In genomic region chr3:48715179-48715800, GRCh38 we compare ENCODE assay signal across 9 cellular contexts. TPM values are rescaled to one million over a fixed set of nuclear protein-coding genes. Genes with fewer than 3 reads are reported as not detected.
DNase-seq lines count a peak whose midpoint lies in the region; ATAC-seq, FAIRE-seq and TF ChIP-seq lines count a peak whose summit lies in the region.
"Had no signal": no experiment of that assay in that cellular context is flagged by ENCODE, and none has a peak within 500 bp of the region (broad histone marks: within the 10 kb centered on the region; RNA-seq: fewer than 3 reads in every experiment).

No MANE protein-coding gene starts in this region.

- CTCF ChIA-PET in K562 (lab: Yijun Ruan, JAX; ENCODE audit: low intra/inter-chr PET ratio), result interaction anchor here (0.6 kb wide), 1 partner anchor 280 kb away, joined by 3 read pairs; no protein-coding TSS in a partner anchor

- peaks cover 15% of the 10 kb centered on the region for H3K4me1 ChIP-seq in HUES48 (ENCODE audit: control insufficient read depth, insufficient read depth, low read length)
- H3K4me1 ChIP-seq in K562 (replicated peaks in 1 of 2; ENCODE audit: control insufficient read depth in 2 of 2, insufficient read depth in 2 of 2, low read length in 2 of 2), result peaks cover 3 to 9% of the 10 kb centered on the region in 2 experiments; a peak in 4 of 5 replicates

- no peak for TF ChIP-seq CTCF in K562 (IDR thresholded peaks at IDR 0.05 in 2 of 3, conservative IDR thresholded peaks at IDR 0.05 in 1 of 3; ENCODE audit: insufficient read depth in 2 of 3, low read depth in 1 of 3, low read length in 3 of 3)

- no TSS peak for BruUV-seq in K562 (replicated peaks; lab: Mats Ljungman, UMichigan)

- H4K20me1 ChIP-seq in K562 (replicated peaks; ENCODE audit: control insufficient read depth, insufficient read depth, low read length), result no peaks in the 10 kb centered on the region

- H3K36me3 ChIP-seq in HUES48 (ENCODE audit: control insufficient read depth, insufficient read depth, low read length) (peaks cover 49% of the 10 kb centered on the region), K562 (ENCODE audit: control insufficient read depth, insufficient read depth, low read length) (peaks cover 42% of the 10 kb centered on the region)

- H3K9ac ChIP-seq in HUES48 (ENCODE audit: low read depth, low read length) (no peak overlapping the region), K562 (ENCODE audit: insufficient read depth in 1 of 2, low read depth in 2 of 2, low read length in 2 of 2) (peak overlapping the region; percentile 43 to 98; a peak in 1 of 4 replicates)

- DNase-seq in AG08395 (ENCODE audit: low spot score) (peak; percentile 57), K562 (ENCODE audit: extremely low read depth in 1 of 4, low spot score in 3 of 4) (no peak), medulla oblongata (ENCODE audit: extremely low spot score) (peak; percentile 29), AML-193 (lab: John Stamatoyannopoulos, UW) (no peak), ecto neural progenitor cell (ENCODE audit: low spot score) (no peak)
- DNase-seq: left cardiac atrium had no signal

- peaks cover 64% of the 10 kb centered on the region for H3K79me2 ChIP-seq in K562 (ENCODE audit: control insufficient read depth, insufficient read depth, low read length)

- no peak for FAIRE-seq in K562 (lab: Jason Lieb, UNC)

- ATAC-seq in K562 (no peak), HG03378 (IDR thresholded peaks at IDR 0.05; ENCODE audit: unreplicated experiment) (no peak), GM19463 (IDR thresholded peaks at IDR 0.05; ENCODE audit: unreplicated experiment) (no peak)

- no peak overlapping the region for H2AFZ ChIP-seq in K562 (ENCODE audit: low read depth, low read length)

- in situ Hi-C loops in K562 (cut with MboI), result no loop called here

- no peak for TF ChIP-seq RAD21 in K562 (CRISPR knock-in tag; conservative IDR thresholded peaks at IDR 0.05 in 1 of 2, IDR thresholded peaks at IDR 0.05 in 1 of 2)

- H3K27me3 ChIP-seq in HUES48 (ENCODE audit: control insufficient read depth, insufficient read depth, low read length) (no peaks in the 10 kb centered on the region), K562 (ENCODE audit: control insufficient read depth in 2 of 2, insufficient read depth in 2 of 2, low read length in 2 of 2) (no peaks in the 10 kb centered on the region)

- POLR2A ChIA-PET in K562 (lab: Yijun Ruan, JAX), result interaction anchor here (1.0 to 2.3 kb wide), 2 partner anchors 8 to 12 kb away, joined by 3 to 13 read pairs; no protein-coding TSS in a partner anchor

- no peak overlapping the region for H3K27ac ChIP-seq in HUES48 (ENCODE audit: low read depth, low read length)
- H3K27ac ChIP-seq in K562 (ENCODE audit: extremely low read depth, low read depth, low read length), result no peak overlapping the region

- no peak for TF ChIP-seq POLR2A in K562 (conservative IDR thresholded peaks at IDR 0.05)

- no peaks in the 10 kb centered on the region for H3K9me1 ChIP-seq in K562 (ENCODE audit: control insufficient read depth, insufficient read depth, low read length)

- no peaks in the 10 kb centered on the region for H3K9me3 ChIP-seq in HUES48 (ENCODE audit: control insufficient read depth, insufficient read depth, low read length)
- H3K9me3 ChIP-seq in K562 (replicated peaks; ENCODE audit: control insufficient read depth, insufficient read depth, low read depth, low read length), result no peaks in the 10 kb centered on the region

- no peak overlapping the region for H3K4me2 ChIP-seq in K562 (ENCODE audit: insufficient read depth, low read length)

- H3K4me3 ChIP-seq in HUES48 (ENCODE audit: low read depth, low read length) (peak overlapping the region; percentile 97), K562 (no peak overlapping the region; the same call in 1 of the 2 replicates)

- intact Hi-C loops in K562 (cut with micrococcal nuclease), result no loop called here

- TF ChIP-seq EP300 in K562 (IDR thresholded peaks at IDR 0.05; ENCODE audit: low read length), result no peak

TF ChIP-seq in K562, 482 proteins besides CTCF, POLR2A, EP300 and RAD21:
- TF ChIP-seq ZNF263 (CRISPR knock-in tag; IDR thresholded peaks at IDR 0.05; ENCODE audit: borderline replicate concordance) (no peak), MIER1 (IDR thresholded peaks at IDR 0.05; ENCODE audit: low read depth) (no peak), PRMT5 (CRISPR knock-in tag; IDR thresholded peaks at IDR 0.05) (no peak), SIX5 (IDR thresholded peaks at IDR 0.05; ENCODE audit: borderline replicate concordance in 1 of 2, insufficient read depth in 1 of 2, low read depth in 1 of 2, low read length in 2 of 2) (no peak), ZNF76 (CRISPR knock-in tag; IDR thresholded peaks at IDR 0.05; ENCODE audit: borderline replicate concordance) (no peak)
- TF ChIP-seq, protein P1, sequence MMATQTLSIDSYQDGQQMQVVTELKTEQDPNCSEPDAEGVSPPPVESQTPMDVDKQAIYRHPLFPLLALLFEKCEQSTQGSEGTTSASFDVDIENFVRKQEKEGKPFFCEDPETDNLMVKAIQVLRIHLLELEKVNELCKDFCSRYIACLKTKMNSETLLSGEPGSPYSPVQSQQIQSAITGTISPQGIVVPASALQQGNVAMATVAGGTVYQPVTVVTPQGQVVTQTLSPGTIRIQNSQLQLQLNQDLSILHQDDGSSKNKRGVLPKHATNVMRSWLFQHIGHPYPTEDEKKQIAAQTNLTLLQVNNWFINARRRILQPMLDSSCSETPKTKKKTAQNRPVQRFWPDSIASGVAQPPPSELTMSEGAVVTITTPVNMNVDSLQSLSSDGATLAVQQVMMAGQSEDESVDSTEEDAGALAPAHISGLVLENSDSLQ (IDR thresholded peaks at IDR 0.05), result no peak

RNA-seq across cellular contexts. Expression of gene IP6K2, which starts 1.7 kb away (rescaled TPM):
- 178 and 218 TPM in 2 replicates for total RNA-seq in K562 (2011; cell fraction: chromatin; rRNA removed; ENCODE audit: low replicate concordance)
- total RNA-seq in K562 (2011; cell fraction: nucleolus; rRNA removed), result 134 and 138 TPM in 2 replicates
- total RNA-seq in K562 (2011; cell fraction: nucleoplasm; rRNA removed), result 174 and 186 TPM in 2 replicates
- total RNA-seq in K562 (2014; rRNA removed), result 46.1 and 50.4 TPM in 2 replicates
- 37.6 and 38.9 TPM in 2 replicates for total RNA-seq in K562 (2014; rRNA removed; fragmentation: Illumina TruSeq; extraction: Trizol)
- 46.9 and 48.8 TPM in 2 replicates for total RNA-seq in K562 (2015; rRNA removed; fragmentation: Illumina TruSeq; extraction: Trizol)
- 41.3 and 48.0 TPM in 2 replicates for total RNA-seq in K562 (2021)
- 60.2 and 102 TPM in 2 replicates for polyA plus RNA-seq in K562 (2011; rRNA removed)
- 75.7 and 102 TPM in 2 replicates for polyA plus RNA-seq in K562 (2011; cell fraction: cytosol; rRNA removed)
- polyA plus RNA-seq in K562 (2011; cell fraction: nucleus; rRNA removed), result 547 and 559 TPM in 2 replicates
- 50.4 and 55.4 TPM in 2 replicates for polyA plus RNA-seq in K562 (2012)
- polyA plus RNA-seq in K562 (2014; fragmentation: Illumina TruSeq; extraction: Trizol), result 57.1 and 79.3 TPM in 2 replicates
- 10 to 100 TPM; 19.6 to 26.3 TPM for polyA plus RNA-seq in K562 (2014; fragmentation: Nextera tagmentation; extraction: Ambion mirVana)
- polyA plus RNA-seq in K562 (2014; rRNA removed), result 69.6 and 78.1 TPM in 2 replicates
- 43.8 and 51.2 TPM in 2 replicates for polyA minus RNA-seq in K562 (2011; rRNA and poly(A)+ RNA removed)
- polyA minus RNA-seq in K562 (2011; cell fraction: cytosol; rRNA and poly(A)+ RNA removed), result 19.8 and 28.5 TPM in 2 replicates
- 33.5 and 60.8 TPM in 2 replicates for polyA minus RNA-seq in K562 (2011; cell fraction: nucleus; rRNA and poly(A)+ RNA removed)

RNA-seq across cellular contexts. Expression of gene NCKIPSD, which starts 29.6 kb away (rescaled TPM):
- 29.1 and 109 TPM in 2 replicates for total RNA-seq in K562 (2011; cell fraction: chromatin; rRNA removed; ENCODE audit: low replicate concordance)
- total RNA-seq in K562 (2011; cell fraction: nucleolus; rRNA removed), result 55.4 and 58.4 TPM in 2 replicates
- 33.2 and 33.4 TPM in 2 replicates for total RNA-seq in K562 (2011; cell fraction: nucleoplasm; rRNA removed)
- 12.3 and 18.7 TPM in 2 replicates for total RNA-seq in K562 (2014; rRNA removed)
- total RNA-seq in K562 (2014; rRNA removed; fragmentation: Illumina TruSeq; extraction: Trizol), result 4.1 and 6.3 TPM in 2 replicates
- 9.7 and 10.0 TPM in 2 replicates for total RNA-seq in K562 (2015; rRNA removed; fragmentation: Illumina TruSeq; extraction: Trizol)
- total RNA-seq in K562 (2021), result 17.3 and 20.1 TPM in 2 replicates
- polyA plus RNA-seq in K562 (2011; rRNA removed), result 24.4 and 35.6 TPM in 2 replicates
- 38.2 and 70.0 TPM in 2 replicates for polyA plus RNA-seq in K562 (2011; cell fraction: cytosol; rRNA removed)
- 114 and 150 TPM in 2 replicates for polyA plus RNA-seq in K562 (2011; cell fraction: nucleus; rRNA removed)
- 14.6 and 23.0 TPM in 2 replicates for polyA plus RNA-seq in K562 (2012)
- polyA plus RNA-seq in K562 (2014; fragmentation: Illumina TruSeq; extraction: Trizol), result 15.0 and 16.2 TPM in 2 replicates
- polyA plus RNA-seq in K562 (2014; fragmentation: Nextera tagmentation; extraction: Ambion mirVana), result 1 to 10 TPM in 1 of 2 experiments, under 1 TPM in 1; 0.49 to 1.7 TPM
- 17.8 and 21.4 TPM in 2 replicates for polyA plus RNA-seq in K562 (2014; rRNA removed)
- 14.6 and 22.5 TPM in 2 replicates for polyA minus RNA-seq in K562 (2011; rRNA and poly(A)+ RNA removed)
- polyA minus RNA-seq in K562 (2011; cell fraction: cytosol; rRNA and poly(A)+ RNA removed), result 25.6 and 29.7 TPM in 2 replicates
- polyA minus RNA-seq in K562 (2011; cell fraction: nucleus; rRNA and poly(A)+ RNA removed), result 33.0 and 36.1 TPM in 2 replicates

RNA-seq across cellular contexts. Expression of gene CELSR3, which starts 52.6 kb away (rescaled TPM):
- 5.4 and 13.8 TPM in 2 replicates for total RNA-seq in K562 (2011; cell fraction: chromatin; rRNA removed; ENCODE audit: low replicate concordance)
- total RNA-seq in K562 (2011; cell fraction: nucleolus; rRNA removed), result 7.0 and 9.3 TPM in 2 replicates
- 6.1 and 6.5 TPM in 2 replicates for total RNA-seq in K562 (2011; cell fraction: nucleoplasm; rRNA removed)
- total RNA-seq in K562 (2014; rRNA removed), result 0.64 and 0.98 TPM in 2 replicates
- total RNA-seq in K562 (2014; rRNA removed; fragmentation: Illumina TruSeq; extraction: Trizol), result 0.47 and 0.48 TPM in 2 replicates
- 0.76 and 0.79 TPM in 2 replicates for total RNA-seq in K562 (2015; rRNA removed; fragmentation: Illumina TruSeq; extraction: Trizol)
- total RNA-seq in K562 (2021), result 1.6 and 2.1 TPM in 2 replicates
- 0.84 and 0.93 TPM in 2 replicates for polyA plus RNA-seq in K562 (2011; rRNA removed)
- polyA plus RNA-seq in K562 (2011; cell fraction: cytosol; rRNA removed), result 0.87 and 1.8 TPM in 2 replicates
- 5.5 and 8.2 TPM in 2 replicates for polyA plus RNA-seq in K562 (2011; cell fraction: nucleus; rRNA removed)
- polyA plus RNA-seq in K562 (2012), result 1.5 and 1.6 TPM in 2 replicates
- polyA plus RNA-seq in K562 (2014; fragmentation: Illumina TruSeq; extraction: Trizol), result 1.1 and 1.5 TPM in 2 replicates
- polyA plus RNA-seq in K562 (2014; fragmentation: Nextera tagmentation; extraction: Ambion mirVana), result under 1 TPM; 0.10 to 0.20 TPM
- polyA plus RNA-seq in K562 (2014; rRNA removed), result 1.3 and 2.7 TPM in 2 replicates
- 0.78 and 1.9 TPM in 2 replicates for polyA minus RNA-seq in K562 (2011; rRNA and poly(A)+ RNA removed)
- 1.8 and 2.0 TPM in 2 replicates for polyA minus RNA-seq in K562 (2011; cell fraction: cytosol; rRNA and poly(A)+ RNA removed)
- polyA minus RNA-seq in K562 (2011; cell fraction: nucleus; rRNA and poly(A)+ RNA removed), result 2.7 and 3.0 TPM in 2 replicates

Comparison
In these comparisons a context has a peak if more than half of its experiments do, and no peak if none do; other contexts are left out.
1. DNase-seq: peak in AG08395 (single experiment) and medulla oblongata (single experiment); none in K562 (0 of 4), AML-193 (0 of 2) and ecto neural progenitor cell (single experiment).